ENCODE assay signal across 8 cellular contexts in genomic region chrX:115898382-115899001, GRCh38.
DNase-seq lines count a peak whose midpoint lies in the region; ATAC-seq, FAIRE-seq and TF ChIP-seq lines count a peak whose summit lies in the region.

No MANE protein-coding gene starts in this region.

- no peak overlapping the region for H3K4me3 ChIP-seq in GM23338
- no peak overlapping the region for H3K4me3 ChIP-seq in ascending aorta

- no peaks in the 10 kb centered on the region for H3K9me2 ChIP-seq in GM23338 (ENCODE audit: insufficient read depth)

- 0 out of 2 replicates have a peak, but pooled peaks cover 2% of the 10 kb centered on the region for H3F3A ChIP-seq in GM23338 (replicated peaks; ENCODE audit: low read depth)

- H3K36me3 ChIP-seq in GM23338 (ENCODE audit: insufficient read depth) (no peaks in the 10 kb centered on the region), ascending aorta (no peaks in the 10 kb centered on the region)

- H2AFZ ChIP-seq in GM23338: no peak overlapping the region

- ATAC-seq in GM23338 (peak; percentile 5), HG03565 (IDR thresholded peaks at IDR 0.05; ENCODE audit: unreplicated experiment) (no peak)

- no peaks in the 10 kb centered on the region; the same call in 1 of the 2 replicates for H4K20me1 ChIP-seq in GM23338 (replicated peaks; ENCODE audit: insufficient read depth)

- no peaks in the 10 kb centered on the region for H3K4me1 ChIP-seq in GM23338 (ENCODE audit: insufficient read depth)
- H3K4me1 ChIP-seq in ascending aorta: peaks cover 0 to 1% of the 10 kb centered on the region in 2 donors

- peaks cover under 1% of the 10 kb centered on the region; the same call in 2 of the 3 replicates for H3K9me3 Mint-ChIP-seq in GM23338
- peaks cover 9% of the 10 kb centered on the region for H3K9me3 Mint-ChIP-seq in activated CD4-positive, alpha-beta memory T cell treated with anti-CD3 and anti-CD28 coated beads for 36 hours

- no peaks in the 10 kb centered on the region for H3K79me2 ChIP-seq in GM23338 (replicated peaks; ENCODE audit: insufficient read depth)

- no peak overlapping the region for H3K27ac ChIP-seq in GM23338 (ENCODE audit: low read depth)
- no peak overlapping the region for H3K27ac ChIP-seq in ascending aorta

- peak; percentile 83 for FAIRE-seq in GM12892 (lab: Jason Lieb, UNC)

- DNase-seq in GM12892 (ENCODE audit: insufficient read length) (no peak), GM23338 (ENCODE audit: low spot score) (peak; percentile 43), NCI-H1417 (lab: John Stamatoyannopoulos, UW) (peak; percentile 50 to 99 (median 93)), ascending aorta (ENCODE audit: low spot score in 2 of 2) (peak in 1 of 2 donors; percentile 84), occipital lobe (lab: John Stamatoyannopoulos, UW) (peak; percentile 11), OCI-M2 (lab: John Stamatoyannopoulos, UW; ENCODE audit: unreplicated experiment) (no peak)
- no peak for DNase-seq in activated CD4-positive, alpha-beta memory T cell treated with anti-CD3 and anti-CD28 coated beads for 36 hours

- peaks cover 67% of the 10 kb centered on the region for H3K36me3 Mint-ChIP-seq in GM23338 (ENCODE audit: low read depth)
- H3K36me3 Mint-ChIP-seq in activated CD4-positive, alpha-beta memory T cell treated with anti-CD3 and anti-CD28 coated beads for 36 hours: no peaks in the 10 kb centered on the region

- H3K27ac Mint-ChIP-seq in GM23338: no peak overlapping the region
- H3K27ac Mint-ChIP-seq in activated CD4-positive, alpha-beta memory T cell treated with anti-CD3 and anti-CD28 coated beads for 36 hours: no peak overlapping the region

- H3K27me3 ChIP-seq in GM23338 (ENCODE audit: insufficient read depth) (no peaks in the 10 kb centered on the region), ascending aorta (no peaks in the 10 kb centered on the region)

- H3K4me1 Mint-ChIP-seq in GM23338: peaks cover 4% of the 10 kb centered on the region; the same call in 1 of the 3 replicates
- H3K4me1 Mint-ChIP-seq in activated CD4-positive, alpha-beta memory T cell treated with anti-CD3 and anti-CD28 coated beads for 36 hours (ENCODE audit: low read depth): no peaks in the 10 kb centered on the region

- CTCF ChIA-PET in activated CD4-positive, alpha-beta memory T cell treated with anti-CD3 and anti-CD28 coated beads for 36 hours (lab: Charles Lee): no interaction called here

- H3K4me2 ChIP-seq in GM23338: no peak overlapping the region

- no peak for TF ChIP-seq POLR2A in GM12892 (IDR thresholded peaks at IDR 0.05; ENCODE audit: low read depth, low read length)

- POLR2A ChIA-PET in activated CD4-positive, alpha-beta memory T cell treated with anti-CD3 and anti-CD28 coated beads for 36 hours (lab: Charles Lee): no interaction called here

- no peak overlapping the region for H3K4me3 Mint-ChIP-seq in GM23338
- H3K4me3 Mint-ChIP-seq in activated CD4-positive, alpha-beta memory T cell treated with anti-CD3 and anti-CD28 coated beads for 36 hours: no peak overlapping the region

- intact Hi-C loops in ascending aorta (cut with DNase I): loop anchor here (2.0 kb wide), 1 partner anchor 42 kb away; no protein-coding TSS in a partner anchor
- intact Hi-C loops in activated CD4-positive, alpha-beta memory T cell treated with anti-CD3 and anti-CD28 coated beads for 36 hours (cut with micrococcal nuclease): no loop called here

- H3K9me3 ChIP-seq in ascending aorta: peaks cover 4 to 8% of the 10 kb centered on the region in 2 donors

- peak in 1 of 2 experiments; percentile 39; a peak in 2 of 4 replicates for TF ChIP-seq CTCF in GM23338 (conservative IDR thresholded peaks at IDR 0.05; ENCODE audit: low read depth in 2 of 2)
- TF ChIP-seq CTCF in ascending aorta (IDR thresholded peaks at IDR 0.05): peak in 2 of 3 experiments; percentile 23 to 43

- H3K27me3 Mint-ChIP-seq in GM23338 (ENCODE audit: insufficient read depth, low read depth, poor library complexity): peaks cover 28% of the 10 kb centered on the region
- no peaks in the 10 kb centered on the region for H3K27me3 Mint-ChIP-seq in activated CD4-positive, alpha-beta memory T cell treated with anti-CD3 and anti-CD28 coated beads for 36 hours

TF ChIP-seq in GM23338, 12 proteins besides CTCF, POLR2A, EP300 and RAD21:
- no peak for TF ChIP-seq NANOG (IDR thresholded peaks at IDR 0.05; ENCODE audit: borderline replicate concordance)
- TF ChIP-seq ZNF462 (CRISPR knock-in tag; IDR thresholded peaks at IDR 0.05): no peak
- TF ChIP-seq ZNF114 (CRISPR knock-in tag; IDR thresholded peaks at IDR 0.05): no peak
- no peak for TF ChIP-seq STAT1 (IDR thresholded peaks at IDR 0.05; ENCODE audit: unreplicated experiment)
- no peak for TF ChIP-seq JUNB (IDR thresholded peaks at IDR 0.05; ENCODE audit: unreplicated experiment)
- TF ChIP-seq ETS1 (IDR thresholded peaks at IDR 0.05): no peak
- TF ChIP-seq EZH2phosphoT487 (IDR thresholded peaks at IDR 0.05; ENCODE audit: unreplicated experiment): no peak

Comparison
In these comparisons a context has a peak if more than half of its experiments do, and no peak if none do; other contexts are left out.
1. DNase-seq: peak in GM23338 (single experiment), NCI-H1417 (3 of 3) and occipital lobe (single experiment); none in GM12892 (single experiment), activated CD4-positive, alpha-beta memory T cell treated with anti-CD3 and anti-CD28 coated beads for 36 hours (single experiment) and OCI-M2 (single experiment).